9 cellular contexts compared by ENCODE assay signal in genomic region chr19:57947088-57947418, GRCh38. TPM values are rescaled to one million over a fixed set of nuclear protein-coding genes. Genes with fewer than 3 reads are reported as not detected.
DNase-seq lines count a peak whose midpoint lies in the region; ATAC-seq, FAIRE-seq and TF ChIP-seq lines count a peak whose summit lies in the region.
"Had no signal": no experiment of that assay in that cellular context is flagged by ENCODE, and none has a peak within 500 bp of the region (broad histone marks: within the 10 kb centered on the region; RNA-seq: fewer than 3 reads in every experiment).

No MANE protein-coding gene starts in this region.

- H2BK15ac ChIP-seq in neuronal stem cell (ENCODE audit: low read length), result no peak overlapping the region

- no peak overlapping the region for H2BK12ac ChIP-seq in neuronal stem cell (ENCODE audit: low read length)

- no peaks in the 10 kb centered on the region for H3F3A ChIP-seq in Loucy (ENCODE audit: low read depth)

- peaks cover 5% of the 10 kb centered on the region for H3K79me1 ChIP-seq in neuronal stem cell (ENCODE audit: low read depth, low read length)

- H3K9me1 ChIP-seq in endothelial cell of umbilical vein (replicated peaks; ENCODE audit: control insufficient read depth, extremely low read depth, insufficient read depth, low read length), result no peaks in the 10 kb centered on the region

- H3K4ac ChIP-seq in neuronal stem cell (ENCODE audit: low read length), result no peak overlapping the region

- no peak overlapping the region for H4K8ac ChIP-seq in neuronal stem cell (ENCODE audit: low read depth, low read length)

- dilution Hi-C loops in endothelial cell of umbilical vein (cut with MboI; ENCODE audit: extremely low pct_ligation_motif_present, low sequenced_read_pairs), result no loop called here

- no peak for TF ChIP-seq POLR2A in endothelial cell of umbilical vein (IDR thresholded peaks at IDR 0.05; ENCODE audit: low read depth, low read length)

- H3K36me3 ChIP-seq in Loucy (ENCODE audit: insufficient read depth, low read length) (peaks cover 21% of the 10 kb centered on the region), endothelial cell of umbilical vein (ENCODE audit: control insufficient read depth in 2 of 2, extremely low read depth in 1 of 2, insufficient read depth in 2 of 2, low read length in 2 of 2) (peaks cover 0 to 9% of the 10 kb centered on the region in 2 experiments), neuronal stem cell (replicated peaks in 1 of 2; ENCODE audit: control insufficient read depth in 2 of 2, insufficient read depth in 2 of 2, low read length in 2 of 2) (peaks cover 20 to 37% of the 10 kb centered on the region in 2 donors)

- no peaks in the 10 kb centered on the region for H3K9me2 ChIP-seq in Loucy (replicated peaks; ENCODE audit: low read depth, low read length)

- DNase-seq in ELR (ENCODE audit: low read depth) (peak; percentile 32), endothelial cell of umbilical vein (ENCODE audit: low read depth, low spot score) (no peak), neuronal stem cell (ENCODE audit: low spot score) (no peak), GM13977 (ENCODE audit: low spot score) (no peak), GM10248 (ENCODE audit: extremely low spot score) (no peak)
- DNase-seq in stimulated activated CD4-positive, alpha-beta T cell treated with anti-CD3 and anti-CD28 coated beads, Interleukin-4, amount 100 ng/mL, for 24 hours, result no peak

- CTCF ChIA-PET in endothelial cell of umbilical vein (lab: Charles Lee) (no interaction called here), GM10248 (lab: Yijun Ruan, JAX) (no interaction called here)

- H3K9me3 ChIP-seq in Loucy (ENCODE audit: insufficient read depth, low read depth, low read length) (peaks cover 2% of the 10 kb centered on the region; the same call in 1 of the 2 replicates), endothelial cell of umbilical vein (replicated peaks; ENCODE audit: control insufficient read depth, insufficient read depth, low read length) (peaks cover 9% of the 10 kb centered on the region), neuronal stem cell (replicated peaks in 1 of 2; ENCODE audit: control insufficient read depth in 2 of 2, insufficient read depth in 1 of 2, low read depth in 1 of 2, low read length in 2 of 2) (peaks cover 33 to 57% of the 10 kb centered on the region in 2 donors)

- TSS peak; percentile 44 for BruUV-seq in endothelial cell of umbilical vein (replicated peaks; lab: Mats Ljungman, UMichigan)

- TF ChIP-seq CTCF in Loucy (conservative IDR thresholded peaks at IDR 0.05; ENCODE audit: low read length) (no peak), endothelial cell of umbilical vein (IDR thresholded peaks at IDR 0.05; ENCODE audit: extremely low read depth in 1 of 2, insufficient read depth in 1 of 2, low read depth in 1 of 2, low read length in 2 of 2) (no peak), GM13977 (IDR thresholded peaks at IDR 0.05; ENCODE audit: extremely low read depth, insufficient read depth, missing control alignments) (no peak), GM10248 (IDR thresholded peaks at IDR 0.05; ENCODE audit: control extremely low read depth, extremely low read depth, low read depth, missing control alignments) (no peak)

- H3K27me3 ChIP-seq in Loucy (ENCODE audit: insufficient read depth, low read length, poor library complexity, severe bottlenecking) (peaks cover 5% of the 10 kb centered on the region), endothelial cell of umbilical vein (ENCODE audit: control insufficient read depth in 2 of 2, insufficient read depth in 2 of 2, low read length in 2 of 2) (no peaks in the 10 kb centered on the region), neuronal stem cell (ENCODE audit: control insufficient read depth in 3 of 3, insufficient read depth in 3 of 3, low read depth in 1 of 3, low read length in 3 of 3) (no peaks in the 10 kb centered on the region)

- H3K27ac ChIP-seq in endothelial cell of umbilical vein (ENCODE audit: insufficient read depth, low read depth, low read length) (no peak overlapping the region), neuronal stem cell (replicated peaks; ENCODE audit: low read length) (no peak overlapping the region)
- H3K27ac ChIP-seq: KMS-11 had no signal

- WGBS in neuronal stem cell (ENCODE audit: extremely low coverage in 2 of 2, insufficient read length in 2 of 2, insufficient replicate concordance in 1 of 2), 2 donors, result no CpG with 5 or more reads among the region's 18 CpGs

- H3K4me3 ChIP-seq in Loucy (ENCODE audit: low read length, poor library complexity, severe bottlenecking) (peak overlapping the region; percentile 100), endothelial cell of umbilical vein (replicated peaks in 1 of 3; ENCODE audit: insufficient read depth in 1 of 3, low read depth in 1 of 3, low read length in 3 of 3) (peak overlapping the region; percentile 19 to 66 (median 53)), neuronal stem cell (ENCODE audit: low read length in 2 of 2) (peak overlapping the region; percentile 99)

- peak overlapping the region; percentile 88 for H2AK5ac ChIP-seq in neuronal stem cell (ENCODE audit: low read depth, low read length)

- H3K79me2 ChIP-seq in Loucy (ENCODE audit: insufficient read depth, low read length) (peaks cover 52% of the 10 kb centered on the region), endothelial cell of umbilical vein (ENCODE audit: control insufficient read depth, insufficient read depth, low read length) (no peaks in the 10 kb centered on the region)

- peak overlapping the region; percentile 97 for H3K9ac ChIP-seq in Loucy (ENCODE audit: low read depth, low read length, poor library complexity, severe bottlenecking)
- H3K9ac ChIP-seq in endothelial cell of umbilical vein (replicated peaks; ENCODE audit: extremely low read depth, insufficient read depth, low read length), result peak overlapping the region; percentile 42
- peak overlapping the region; percentile 98 for H3K9ac ChIP-seq in neuronal stem cell (ENCODE audit: low read depth, low read length, poor library complexity)
- H3K9ac ChIP-seq: KMS-11 had no signal

- peak overlapping the region; percentile 79 for H2BK5ac ChIP-seq in neuronal stem cell (ENCODE audit: low read length)

- H3K18ac ChIP-seq in neuronal stem cell (ENCODE audit: low read length), result peak overlapping the region; percentile 93

- H2BK120ac ChIP-seq in neuronal stem cell (ENCODE audit: low read depth, low read length), result no peak overlapping the region

- POLR2A ChIA-PET in endothelial cell of umbilical vein (lab: Charles Lee), result no interaction called here
- POLR2A ChIA-PET in GM10248 (lab: Yijun Ruan, JAX), result no interaction called here

- H3K14ac ChIP-seq in neuronal stem cell (ENCODE audit: low read length), result no peak overlapping the region

- intact Hi-C loops in endothelial cell of umbilical vein (cut with micrococcal nuclease), result loop anchor here (1.0 to 10.0 kb wide), 3 partner anchors 31 to 208 kb away; partner anchors contain the start of genes ZNF329, ZNF417 and ZNF606

- peak overlapping the region; percentile 71 for H2AFZ ChIP-seq in Loucy (ENCODE audit: low read length)
- H2AFZ ChIP-seq in endothelial cell of umbilical vein (ENCODE audit: low read depth, low read length), result peak overlapping the region; percentile 79
- H2AFZ ChIP-seq in neuronal stem cell (ENCODE audit: low read length), result peak overlapping the region; percentile 94

- H4K20me1 ChIP-seq in Loucy (ENCODE audit: insufficient read depth, low read length, poor library complexity, severe bottlenecking), result peaks cover 29% of the 10 kb centered on the region
- peaks cover 2% of the 10 kb centered on the region for H4K20me1 ChIP-seq in endothelial cell of umbilical vein (replicated peaks; ENCODE audit: control insufficient read depth, extremely low read depth, insufficient read depth, low read length)

- H3K4me2 ChIP-seq in Loucy (ENCODE audit: low read depth, low read length, poor library complexity, severe bottlenecking) (peak overlapping the region; percentile 98), endothelial cell of umbilical vein (ENCODE audit: insufficient read depth, low read length) (peak overlapping the region; percentile 62), neuronal stem cell (ENCODE audit: insufficient read depth, low read length, poor library complexity, severe bottlenecking) (peak overlapping the region; percentile 72)
- H3K4me2 ChIP-seq: KMS-11 had no signal

- ATAC-seq in HG03342 (IDR thresholded peaks at IDR 0.05; ENCODE audit: unreplicated experiment), result no peak

- no peak overlapping the region for H3K23ac ChIP-seq in neuronal stem cell (ENCODE audit: low read depth, low read length, poor library complexity)

- no peak for FAIRE-seq in endothelial cell of umbilical vein (lab: Jason Lieb, UNC)

- H3K4me1 ChIP-seq in Loucy (ENCODE audit: insufficient read depth, low read length, poor library complexity, severe bottlenecking) (peaks cover 17% of the 10 kb centered on the region), endothelial cell of umbilical vein (ENCODE audit: control insufficient read depth, extremely low read depth, insufficient read depth, low read length) (peaks cover 5% of the 10 kb centered on the region), neuronal stem cell (ENCODE audit: control insufficient read depth in 2 of 2, insufficient read depth in 1 of 2, low read depth in 1 of 2, low read length in 2 of 2) (peaks cover 5 to 7% of the 10 kb centered on the region in 2 donors)

- H4K91ac ChIP-seq in neuronal stem cell (ENCODE audit: low read depth, low read length, poor library complexity), result no peak overlapping the region

- in situ Hi-C loops in GM13977 (cut with MboI; ENCODE audit: low pct_unique_long_range_greater_than_20kb, low sequenced_read_pairs, unreplicated experiment), result no loop called here

RNA-seq across cellular contexts. Expression of gene ZNF256, which starts 0.5 kb away (rescaled TPM):
- total RNA-seq in endothelial cell of umbilical vein, result 3.7 and 4.0 TPM in 2 replicates
- polyA plus RNA-seq in endothelial cell of umbilical vein, result 1.5 and 1.9 TPM in 2 replicates
- polyA plus RNA-seq in endothelial cell of umbilical vein (2011; cell fraction: cytosol; rRNA removed), result 2.4 and 3.0 TPM in 2 replicates
- 4.7 and 5.7 TPM in 2 replicates for polyA plus RNA-seq in endothelial cell of umbilical vein (2011; cell fraction: nucleus; rRNA removed)
- polyA plus RNA-seq in endothelial cell of umbilical vein (2012), result 3.1 and 3.4 TPM in 2 replicates
- polyA minus RNA-seq in endothelial cell of umbilical vein, result 3.8 and 4.5 TPM in 2 replicates
- polyA minus RNA-seq in endothelial cell of umbilical vein (2011; cell fraction: cytosol; rRNA and poly(A)+ RNA removed), result not detected
- polyA minus RNA-seq in endothelial cell of umbilical vein (2011; cell fraction: nucleus; rRNA and poly(A)+ RNA removed), result 5.1 and 5.5 TPM in 2 replicates
- polyA plus RNA-seq in neuronal stem cell (2013, experiment 1 of 2), result 9.8 TPM
- 9.8 TPM for polyA plus RNA-seq in neuronal stem cell (2013, experiment 2 of 2)

RNA-seq across cellular contexts. Expression of gene ZNF418, which starts 11.9 kb away (rescaled TPM):
- 3.5 and 5.4 TPM in 2 replicates for total RNA-seq in endothelial cell of umbilical vein
- 0.97 and 1.7 TPM in 2 replicates for polyA plus RNA-seq in endothelial cell of umbilical vein
- polyA plus RNA-seq in endothelial cell of umbilical vein (2011; cell fraction: cytosol; rRNA removed), result 1.2 and 1.4 TPM in 2 replicates
- polyA plus RNA-seq in endothelial cell of umbilical vein (2011; cell fraction: nucleus; rRNA removed), result 6.9 and 8.7 TPM in 2 replicates
- 1.7 and 4.1 TPM in 2 replicates for polyA plus RNA-seq in endothelial cell of umbilical vein (2012)
- polyA minus RNA-seq in endothelial cell of umbilical vein, result 2.2 and 3.3 TPM in 2 replicates
- not detected for polyA minus RNA-seq in endothelial cell of umbilical vein (2011; cell fraction: cytosol; rRNA and poly(A)+ RNA removed)
- polyA minus RNA-seq in endothelial cell of umbilical vein (2011; cell fraction: nucleus; rRNA and poly(A)+ RNA removed), result 4.6 and 8.5 TPM in 2 replicates
- 9.2 TPM for polyA plus RNA-seq in neuronal stem cell (2013, experiment 1 of 2)
- 8.6 TPM for polyA plus RNA-seq in neuronal stem cell (2013, experiment 2 of 2)

RNA-seq across cellular contexts. Expression of gene C19orf18, which starts 27.3 kb away (rescaled TPM):
- total RNA-seq in endothelial cell of umbilical vein, result 0.37 and 0.64 TPM in 2 replicates
- polyA plus RNA-seq in endothelial cell of umbilical vein, result 0.08 TPM in 1 of 2 replicates, not detected in the other
- 0.07 TPM in 1 of 2 replicates, not detected in the other for polyA plus RNA-seq in endothelial cell of umbilical vein (2011; cell fraction: cytosol; rRNA removed)
- polyA plus RNA-seq in endothelial cell of umbilical vein (2011; cell fraction: nucleus; rRNA removed), result 0.43 and 0.74 TPM in 2 replicates
- polyA plus RNA-seq in endothelial cell of umbilical vein (2012), result 0.23 and 0.40 TPM in 2 replicates
- polyA minus RNA-seq in endothelial cell of umbilical vein, result 0.32 and 0.51 TPM in 2 replicates
- polyA minus RNA-seq in endothelial cell of umbilical vein (2011; cell fraction: cytosol; rRNA and poly(A)+ RNA removed), result not detected
- polyA minus RNA-seq in endothelial cell of umbilical vein (2011; cell fraction: nucleus; rRNA and poly(A)+ RNA removed), result 0.53 TPM in 1 of 2 replicates, not detected in the other
- polyA plus RNA-seq in neuronal stem cell (2013, experiment 1 of 2), result 0.95 TPM
- 1.1 TPM for polyA plus RNA-seq in neuronal stem cell (2013, experiment 2 of 2)

RNA-seq across cellular contexts. Expression of gene ZNF417, which starts 30.7 kb away (rescaled TPM):
- 10.6 and 17.8 TPM in 2 replicates for total RNA-seq in endothelial cell of umbilical vein
- 2.1 and 3.1 TPM in 2 replicates for polyA plus RNA-seq in endothelial cell of umbilical vein
- polyA plus RNA-seq in endothelial cell of umbilical vein (2011; cell fraction: cytosol; rRNA removed), result 1.7 and 2.3 TPM in 2 replicates
- 11.6 and 14.7 TPM in 2 replicates for polyA plus RNA-seq in endothelial cell of umbilical vein (2011; cell fraction: nucleus; rRNA removed)
- polyA plus RNA-seq in endothelial cell of umbilical vein (2012), result 4.1 and 5.1 TPM in 2 replicates
- 10.6 and 11.3 TPM in 2 replicates for polyA minus RNA-seq in endothelial cell of umbilical vein
- 3.4 TPM for polyA minus RNA-seq in endothelial cell of umbilical vein (2011; cell fraction: cytosol; rRNA and poly(A)+ RNA removed)
- 12.2 TPM in 2 replicates for polyA minus RNA-seq in endothelial cell of umbilical vein (2011; cell fraction: nucleus; rRNA and poly(A)+ RNA removed)
- 6.8 TPM for polyA plus RNA-seq in neuronal stem cell (2013, experiment 1 of 2)
- 7.6 TPM for polyA plus RNA-seq in neuronal stem cell (2013, experiment 2 of 2)

RNA-seq across cellular contexts. Expression of gene ZNF606, which starts 55.6 kb away (rescaled TPM):
- total RNA-seq in endothelial cell of umbilical vein, result 7.8 and 10.8 TPM in 2 replicates
- 4.6 TPM in 2 replicates for polyA plus RNA-seq in endothelial cell of umbilical vein
- polyA plus RNA-seq in endothelial cell of umbilical vein (2011; cell fraction: cytosol; rRNA removed), result 1.8 and 3.5 TPM in 2 replicates
- polyA plus RNA-seq in endothelial cell of umbilical vein (2011; cell fraction: nucleus; rRNA removed), result 11.3 and 17.8 TPM in 2 replicates
- polyA plus RNA-seq in endothelial cell of umbilical vein (2012), result 2.9 and 3.1 TPM in 2 replicates
- 6.0 and 8.7 TPM in 2 replicates for polyA minus RNA-seq in endothelial cell of umbilical vein
- 3.5 TPM for polyA minus RNA-seq in endothelial cell of umbilical vein (2011; cell fraction: cytosol; rRNA and poly(A)+ RNA removed)
- 18.3 and 21.3 TPM in 2 replicates for polyA minus RNA-seq in endothelial cell of umbilical vein (2011; cell fraction: nucleus; rRNA and poly(A)+ RNA removed)
- 24.8 TPM for polyA plus RNA-seq in neuronal stem cell (2013, experiment 1 of 2)
- polyA plus RNA-seq in neuronal stem cell (2013, experiment 2 of 2), result 24.2 TPM

Comparison
In these comparisons a context has a peak if more than half of its experiments do, and no peak if none do; other contexts are left out.
1. H3K9ac ChIP-seq: peak in every context shown above with its lines; median percentile 98 in neuronal stem cell; 97 in Loucy; 42 in endothelial cell of umbilical vein.